In genomic region chr17:9402590-9403199, GRCh38 we compare ENCODE assay signal across 8 cellular contexts.
DNase-seq lines count a peak whose midpoint lies in the region; ATAC-seq lines count a peak whose summit lies in the region.

No MANE protein-coding gene starts in this region.

- H3K27me3 Mint-ChIP-seq in activated CD4-positive, alpha-beta memory T cell treated with anti-CD3 and anti-CD28 coated beads for 36 hours = no peaks in the 10 kb centered on the region
- no peaks in the 10 kb centered on the region for H3K27me3 Mint-ChIP-seq in stimulated activated naive B cell treated with anti-CD40 and anti-IgM and Interleukin-4, amounts not matched to agents 10 μg/mL and 1 μg/mL and 100 μg/mL, for 72 hours

- ATAC-seq in GM18909 (IDR thresholded peaks at IDR 0.05; ENCODE audit: poor library complexity, unreplicated experiment) = no peak
- no peak for ATAC-seq in stimulated activated naive B cell treated with anti-CD40 and anti-IgM and Interleukin-4, amounts not matched to agents 10 μg/mL and 1 μg/mL and 100 μg/mL, for 72 hours (replicated peaks)
- ATAC-seq in GM21360 (IDR thresholded peaks at IDR 0.05; ENCODE audit: unreplicated experiment) = no peak

- CTCF ChIA-PET in activated CD4-positive, alpha-beta memory T cell treated with anti-CD3 and anti-CD28 coated beads for 36 hours (lab: Charles Lee) = interaction anchor here (0.6 to 1.8 kb wide), 10 partner anchors 9 to 119 kb away, joined by 3 to 5 read pairs (median 3); no protein-coding TSS in a partner anchor

- intact Hi-C loops in activated CD4-positive, alpha-beta memory T cell treated with anti-CD3 and anti-CD28 coated beads for 36 hours (cut with micrococcal nuclease) = loop anchor here (10.0 kb wide), 1 partner anchor 112 kb away; no protein-coding TSS in a partner anchor

- H3K27ac Mint-ChIP-seq in activated CD4-positive, alpha-beta memory T cell treated with anti-CD3 and anti-CD28 coated beads for 36 hours = no peak overlapping the region
- H3K27ac Mint-ChIP-seq in stimulated activated naive B cell treated with anti-CD40 and anti-IgM and Interleukin-4, amounts not matched to agents 10 μg/mL and 1 μg/mL and 100 μg/mL, for 72 hours = no peak overlapping the region

- no peaks in the 10 kb centered on the region for H3K4me1 Mint-ChIP-seq in activated CD4-positive, alpha-beta memory T cell treated with anti-CD3 and anti-CD28 coated beads for 36 hours (ENCODE audit: low read depth)
- peaks cover 2 to 14% of the 10 kb centered on the region in 2 donors for H3K4me1 Mint-ChIP-seq in stimulated activated naive B cell treated with anti-CD40 and anti-IgM and Interleukin-4, amounts not matched to agents 10 μg/mL and 1 μg/mL and 100 μg/mL, for 72 hours

- H3K4me3 Mint-ChIP-seq in activated CD4-positive, alpha-beta memory T cell treated with anti-CD3 and anti-CD28 coated beads for 36 hours = no peak overlapping the region
- H3K4me3 Mint-ChIP-seq in stimulated activated naive B cell treated with anti-CD40 and anti-IgM and Interleukin-4, amounts not matched to agents 10 μg/mL and 1 μg/mL and 100 μg/mL, for 72 hours = no peak overlapping the region

- POLR2A ChIA-PET in activated CD4-positive, alpha-beta memory T cell treated with anti-CD3 and anti-CD28 coated beads for 36 hours (lab: Charles Lee) = no interaction called here

- no peaks in the 10 kb centered on the region for H3K36me3 Mint-ChIP-seq in activated CD4-positive, alpha-beta memory T cell treated with anti-CD3 and anti-CD28 coated beads for 36 hours
- H3K36me3 Mint-ChIP-seq in stimulated activated naive B cell treated with anti-CD40 and anti-IgM and Interleukin-4, amounts not matched to agents 10 μg/mL and 1 μg/mL and 100 μg/mL, for 72 hours = peaks cover 7 to 14% of the 10 kb centered on the region in 2 donors

- DNase-seq in NCI-H345 (lab: John Stamatoyannopoulos, UW) = peak; percentile 1
- DNase-seq in NCI-H345 treated with DMSO at 0.1 percent for 48 hours (lab: John Stamatoyannopoulos, UW; ENCODE audit: unreplicated experiment) = no peak
- DNase-seq in M059J (ENCODE audit: low read depth) = peak; percentile 28
- peak; percentile 48 for DNase-seq in activated CD4-positive, alpha-beta memory T cell treated with anti-CD3 and anti-CD28 coated beads for 36 hours
- peak; percentile 51 for DNase-seq in iPS-NIHi7 (ENCODE audit: extremely low spot score)
- no peak for DNase-seq in stimulated activated naive B cell treated with anti-CD40 and anti-IgM and Interleukin-4, amounts not matched to agents 10 μg/mL and 1 μg/mL and 100 μg/mL, for 72 hours

- no peaks in the 10 kb centered on the region for H3K9me3 Mint-ChIP-seq in activated CD4-positive, alpha-beta memory T cell treated with anti-CD3 and anti-CD28 coated beads for 36 hours
- H3K9me3 Mint-ChIP-seq in stimulated activated naive B cell treated with anti-CD40 and anti-IgM and Interleukin-4, amounts not matched to agents 10 μg/mL and 1 μg/mL and 100 μg/mL, for 72 hours = no peaks in the 10 kb centered on the region

Comparison
In these comparisons a context has a peak if more than half of its experiments do, and no peak if none do; other contexts are left out.
1. DNase-seq: peak in NCI-H345 (single experiment), M059J (single experiment), activated CD4-positive, alpha-beta memory T cell treated with anti-CD3 and anti-CD28 coated beads for 36 hours (single experiment) and iPS-NIHi7 (single experiment); none in NCI-H345 treated with DMSO at 0.1 percent for 48 hours (single experiment) and stimulated activated naive B cell treated with anti-CD40 and anti-IgM and Interleukin-4, amounts not matched to agents 10 μg/mL and 1 μg/mL and 100 μg/mL, for 72 hours (single experiment).